In the genomic region with DNA sequence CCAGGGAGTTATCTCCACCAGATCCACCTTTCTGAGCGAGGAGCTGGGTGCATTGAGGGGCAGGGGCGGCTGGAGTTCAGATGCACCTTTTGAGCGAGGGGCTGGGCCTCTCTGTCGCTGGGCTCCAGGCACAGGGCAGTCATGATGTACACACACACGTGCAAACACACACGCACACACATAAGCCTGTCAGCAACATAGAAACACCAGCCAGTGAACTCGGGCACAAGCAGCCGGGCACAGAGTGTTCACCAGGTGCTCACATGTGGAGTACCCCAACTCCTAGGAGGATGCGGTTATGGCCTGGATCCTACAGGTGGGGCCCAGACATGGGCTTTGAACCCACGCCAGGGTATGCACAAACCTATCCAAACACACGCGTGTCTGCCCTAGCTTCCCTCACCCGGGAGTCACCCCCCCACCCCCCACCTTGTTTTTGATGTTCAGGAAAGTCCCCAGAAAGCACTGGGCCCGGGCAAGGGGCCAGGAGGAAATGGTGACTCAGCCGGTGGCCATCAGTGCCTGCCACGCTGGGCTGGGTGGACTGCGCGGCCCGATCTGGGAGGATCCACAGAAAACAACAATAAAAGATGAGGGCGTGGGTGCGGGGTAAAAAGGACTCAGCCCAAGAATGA, we compare ENCODE assay signal across 8 cellular contexts. TPM values are rescaled to one million over a fixed set of nuclear protein-coding genes. Genes with fewer than 3 reads are reported as not detected.
A peak's percentile ranks its signal among the peaks of the same experiment; 100 is the strongest.
DNase-seq lines count a peak whose midpoint lies in the region; ATAC-seq and TF ChIP-seq lines count a peak whose summit lies in the region.

No MANE protein-coding gene starts in this region.

- DNase-seq in CD8-positive, alpha-beta memory T cell = peak; percentile 44 to 90 (median 66)
- peak; percentile 90 for DNase-seq in activated effector memory CD4-positive, alpha-beta T cell treated with anti-CD3 and anti-CD28 coated beads, Interleukin-2, amount 50 U/mL, for 16 hours
- peak; percentile 85 for DNase-seq in globus pallidus (ENCODE audit: low spot score)
- peak; percentile 81 for DNase-seq in renal cortical epithelial cell (ENCODE audit: low read depth)
- no peak for DNase-seq in NCI-H2227 (lab: John Stamatoyannopoulos, UW; ENCODE audit: unreplicated experiment)
- DNase-seq in NCI-H345 treated with DMSO at 0.1 percent for 48 hours (lab: John Stamatoyannopoulos, UW; ENCODE audit: unreplicated experiment) = no peak

- ATAC-seq in HG03571 (IDR thresholded peaks at IDR 0.05; ENCODE audit: unreplicated experiment) = no peak

- no peaks in the 10 kb centered on the region for H3K9me2 ChIP-seq in OCI-LY1 (ENCODE audit: low read depth, low read length)

- H3K27ac Mint-ChIP-seq in CD8-positive, alpha-beta memory T cell = peak overlapping the region; percentile 85 to 94 (median 88)

- H3K4me2 ChIP-seq in OCI-LY1 (ENCODE audit: low read length) = peak overlapping the region; percentile 86

- CTCF ChIA-PET in CD8-positive, alpha-beta memory T cell (lab: Charles Lee) = no interaction called here

- no peaks in the 10 kb centered on the region for H4K20me1 ChIP-seq in OCI-LY1 (ENCODE audit: insufficient read depth, low read length)

- peak overlapping the region; percentile 31 to 82 (median 65) for H3K4me3 Mint-ChIP-seq in CD8-positive, alpha-beta memory T cell

- peak overlapping the region; percentile 37 for H3K4me3 ChIP-seq in CD8-positive, alpha-beta memory T cell (ENCODE audit: low read length)
- peak overlapping the region; percentile 73 for H3K4me3 ChIP-seq in OCI-LY1 (ENCODE audit: low read depth, low read length, poor library complexity, severe bottlenecking)

- H3F3A ChIP-seq in OCI-LY1 (ENCODE audit: insufficient read depth, low read length) = no peaks in the 10 kb centered on the region

- H3K9ac ChIP-seq in OCI-LY1 (ENCODE audit: low read length) = peak overlapping the region; percentile 88

- H3K9me3 Mint-ChIP-seq in CD8-positive, alpha-beta memory T cell = no peaks in the 10 kb centered on the region

- no peaks in the 10 kb centered on the region for H3K79me2 ChIP-seq in OCI-LY1 (ENCODE audit: insufficient read depth, low read length)

- H3K27me3 ChIP-seq in CD8-positive, alpha-beta memory T cell (ENCODE audit: insufficient read depth, low read length, poor library complexity, severe bottlenecking) = no peaks in the 10 kb centered on the region
- H3K27me3 ChIP-seq in OCI-LY1 (ENCODE audit: insufficient read depth, low read length) = no peaks in the 10 kb centered on the region

- TF ChIP-seq CTCF in OCI-LY1 (IDR thresholded peaks at IDR 0.05; ENCODE audit: low read length) = no peak

- H3K4me1 ChIP-seq in CD8-positive, alpha-beta memory T cell (ENCODE audit: insufficient read depth, low read length) = peaks cover 55% of the 10 kb centered on the region
- peaks cover 44% of the 10 kb centered on the region for H3K4me1 ChIP-seq in OCI-LY1 (ENCODE audit: insufficient read depth, low read length, severe bottlenecking)

- peaks cover 0 to 2% (median 0%) of the 10 kb centered on the region in 3 donors for H3K36me3 Mint-ChIP-seq in CD8-positive, alpha-beta memory T cell

- no peaks in the 10 kb centered on the region for H3K9me3 ChIP-seq in CD8-positive, alpha-beta memory T cell (ENCODE audit: low read length)
- H3K9me3 ChIP-seq in OCI-LY1 (ENCODE audit: low read length) = no peaks in the 10 kb centered on the region

- no peaks in the 10 kb centered on the region for H3K27me3 Mint-ChIP-seq in CD8-positive, alpha-beta memory T cell

- no peaks in the 10 kb centered on the region for H3K36me3 ChIP-seq in CD8-positive, alpha-beta memory T cell (ENCODE audit: insufficient read depth, low read length)
- no peaks in the 10 kb centered on the region for H3K36me3 ChIP-seq in OCI-LY1 (ENCODE audit: insufficient read depth, low read length)

- H3K27ac ChIP-seq in CD8-positive, alpha-beta memory T cell (ENCODE audit: low read depth, low read length) = peak overlapping the region; percentile 49
- peak overlapping the region; percentile 92 for H3K27ac ChIP-seq in OCI-LY1 (ENCODE audit: low read depth, low read length, poor library complexity, severe bottlenecking)

- peaks cover 38 to 68% (median 49%) of the 10 kb centered on the region in 3 donors for H3K4me1 Mint-ChIP-seq in CD8-positive, alpha-beta memory T cell

- H2AFZ ChIP-seq in OCI-LY1 (ENCODE audit: low read length) = no peak overlapping the region

- POLR2A ChIA-PET in CD8-positive, alpha-beta memory T cell (lab: Charles Lee) = interaction anchor here (0.5 to 1.0 kb wide), 5 partner anchors 8 to 323 kb away, joined by 3 to 7 read pairs (median 4); no protein-coding TSS in a partner anchor

RNA-seq across cellular contexts. Expression of a gene that starts 13.3 kb away (rescaled TPM):
- total RNA-seq in CD8-positive, alpha-beta memory T cell = 10 to 100 TPM; 33.5 to 37.1 TPM
- 45.8 TPM for polyA plus RNA-seq in CD8-positive, alpha-beta memory T cell
- total RNA-seq in renal cortical epithelial cell = 14.9 and 18.6 TPM in 2 replicates

RNA-seq across cellular contexts. Expression of a gene that starts 54.3 kb away (rescaled TPM):
- under 1 TPM; 0.13 to 0.15 TPM for total RNA-seq in CD8-positive, alpha-beta memory T cell
- polyA plus RNA-seq in CD8-positive, alpha-beta memory T cell = not detected
- 0.30 TPM in 1 of 2 replicates, not detected in the other for total RNA-seq in renal cortical epithelial cell

Comparison
In these comparisons a context has a peak if more than half of its experiments do, and no peak if none do; other contexts are left out.
1. DNase-seq: peak in CD8-positive, alpha-beta memory T cell (5 of 5), activated effector memory CD4-positive, alpha-beta T cell treated with anti-CD3 and anti-CD28 coated beads, Interleukin-2, amount 50 U/mL, for 16 hours (single experiment), globus pallidus (single experiment) and renal cortical epithelial cell (single experiment); none in NCI-H2227 (single experiment) and NCI-H345 treated with DMSO at 0.1 percent for 48 hours (single experiment).